ENCODE assay signal across 8 cellular contexts in genomic region chr6:134908906-134909516, GRCh38. TPM values are rescaled to one million over a fixed set of nuclear protein-coding genes. Genes with fewer than 3 reads are reported as not detected.
DNase-seq lines count a peak whose midpoint lies in the region; ATAC-seq and TF ChIP-seq lines count a peak whose summit lies in the region.

No MANE protein-coding gene starts in this region.

- no peak overlapping the region for H3K4me3 Mint-ChIP-seq in CD4-positive, alpha-beta memory T cell

- peak; percentile 98 for DNase-seq in HCEC 1CT
- peak; percentile 79 to 89 for DNase-seq in SJSA1 (ENCODE audit: low read depth in 1 of 2, low spot score in 2 of 2)
- DNase-seq in foreskin fibroblast = peak; percentile 97 to 98
- peak; percentile 81 for DNase-seq in retinal pigment epithelial cell (ENCODE audit: low read depth)
- DNase-seq in CD4-positive, alpha-beta memory T cell = no peak
- DNase-seq in HuH-7 (ENCODE audit: low spot score) = no peak

- peak overlapping the region; percentile 17 for H3K4me3 ChIP-seq in SJSA1
- H3K4me3 ChIP-seq in foreskin fibroblast (ENCODE audit: low read depth in 1 of 2, low read length in 2 of 2) = peak overlapping the region; percentile 12 to 16
- H3K4me3 ChIP-seq in retinal pigment epithelial cell (ENCODE audit: low read length) = peak overlapping the region; percentile 26
- H3K4me3 ChIP-seq in CD4-positive, alpha-beta memory T cell (ENCODE audit: low read length in 2 of 2) = no peak overlapping the region

- POLR2A ChIA-PET in CD4-positive, alpha-beta memory T cell (lab: Charles Lee; ENCODE audit: partially characterized antibody) = interaction anchor here (1.2 kb wide), 1 partner anchor 10 kb away, joined by 3 read pairs; no protein-coding TSS in a partner anchor

- H3K27me3 Mint-ChIP-seq in CD4-positive, alpha-beta memory T cell = no peaks in the 10 kb centered on the region

- CTCF ChIA-PET in CD4-positive, alpha-beta memory T cell (lab: Charles Lee; ENCODE audit: partially characterized antibody) = no interaction called here

- no peaks in the 10 kb centered on the region for H3K27me3 ChIP-seq in SJSA1 (replicated peaks)
- H3K27me3 ChIP-seq in CD4-positive, alpha-beta memory T cell (ENCODE audit: insufficient read depth, low read length) = no peaks in the 10 kb centered on the region

- no peaks in the 10 kb centered on the region for H3K36me3 Mint-ChIP-seq in CD4-positive, alpha-beta memory T cell

- H3K9me3 Mint-ChIP-seq in CD4-positive, alpha-beta memory T cell = peaks cover 0 to 4% (median 0%) of the 10 kb centered on the region in 8 donors

- no peaks in the 10 kb centered on the region for H3K9me3 ChIP-seq in SJSA1 (replicated peaks)
- H3K9me3 ChIP-seq in CD4-positive, alpha-beta memory T cell (ENCODE audit: control insufficient read depth in 1 of 2, low read length in 2 of 2) = no peaks in the 10 kb centered on the region

- intact Hi-C loops in CD4-positive, alpha-beta memory T cell (cut with micrococcal nuclease) = no loop called here

- H3K36me3 ChIP-seq in SJSA1 = no peaks in the 10 kb centered on the region
- H3K36me3 ChIP-seq in CD4-positive, alpha-beta memory T cell (ENCODE audit: insufficient read depth, low read length) = no peaks in the 10 kb centered on the region

- no peak for TF ChIP-seq CTCF in foreskin fibroblast (IDR thresholded peaks at IDR 0.05; ENCODE audit: low read depth, low read length)
- no peak for TF ChIP-seq CTCF in retinal pigment epithelial cell (conservative IDR thresholded peaks at IDR 0.05; ENCODE audit: low read depth, low read length)

- peaks cover 23% of the 10 kb centered on the region for H3K4me1 ChIP-seq in SJSA1 (replicated peaks)
- H3K4me1 ChIP-seq in CD4-positive, alpha-beta memory T cell (ENCODE audit: insufficient read depth, low read length) = no peaks in the 10 kb centered on the region

- H3K27ac ChIP-seq in SJSA1 = peak overlapping the region; percentile 79
- H3K27ac ChIP-seq in CD4-positive, alpha-beta memory T cell (ENCODE audit: low read depth, low read length) = no peak overlapping the region

- H3K27ac Mint-ChIP-seq in CD4-positive, alpha-beta memory T cell = no peak overlapping the region

- H3K4me1 Mint-ChIP-seq in CD4-positive, alpha-beta memory T cell = no peaks in the 10 kb centered on the region

- ATAC-seq in HG03442 (IDR thresholded peaks at IDR 0.05; ENCODE audit: unreplicated experiment) (no peak), GM18519 (IDR thresholded peaks at IDR 0.05; ENCODE audit: low FRiP score, unreplicated experiment) (no peak)

RNA-seq across cellular contexts. Expression of gene ALDH8A1, which starts 40.9 kb away (rescaled TPM):
- total RNA-seq in SJSA1 (2014; rRNA removed; shearing (Covaris generic)) = not detected in 2 replicates
- total RNA-seq in CD4-positive, alpha-beta memory T cell = 1 to 10 TPM; 2.2 TPM
- polyA plus RNA-seq in CD4-positive, alpha-beta memory T cell = not detected

Comparison
In these comparisons a context has a peak if more than half of its experiments do, and no peak if none do; other contexts are left out.
1. DNase-seq: peak in HCEC 1CT (single experiment), SJSA1 (2 of 2), foreskin fibroblast (2 of 2) and retinal pigment epithelial cell (single experiment); none in CD4-positive, alpha-beta memory T cell (0 of 5) and HuH-7 (single experiment).
2. H3K4me3 ChIP-seq: peak in SJSA1 (single experiment), foreskin fibroblast (2 of 2) and retinal pigment epithelial cell (single experiment); none in CD4-positive, alpha-beta memory T cell (0 of 2).